In the genomic region with DNA sequence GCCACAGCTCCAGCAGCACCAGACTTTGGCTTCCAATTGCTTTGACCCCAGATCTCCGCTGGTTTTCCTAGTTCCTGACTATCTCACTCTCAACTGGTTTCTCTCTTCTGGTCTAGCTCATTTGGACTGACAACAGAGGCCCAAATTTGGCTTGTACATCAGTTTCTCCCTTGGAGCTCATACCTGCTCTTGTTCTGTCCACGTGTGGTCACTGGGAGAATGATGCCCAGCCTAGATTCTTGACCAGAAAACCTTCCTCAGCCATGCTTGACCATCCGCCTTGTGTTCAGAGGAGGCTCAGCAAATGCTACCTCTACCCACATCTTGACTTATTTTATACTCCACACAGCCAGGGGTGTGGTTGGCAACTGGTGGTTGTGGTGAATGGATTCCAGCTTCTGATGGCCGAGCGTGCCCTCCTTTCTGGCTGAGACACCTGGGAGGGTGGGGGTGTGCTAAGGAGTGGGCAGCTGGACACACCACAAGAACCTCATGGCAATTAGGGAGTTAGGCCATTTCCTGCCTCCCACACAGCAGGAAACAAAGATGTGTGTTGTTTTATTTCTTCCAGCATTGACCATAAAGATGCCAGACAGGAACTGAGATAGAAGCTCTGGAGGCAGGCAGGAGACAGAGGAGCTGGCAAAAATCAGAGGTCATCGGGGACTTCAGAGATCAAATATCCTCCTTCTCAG, we compare ENCODE assay signal across 25 cellular contexts.
DNase-seq lines count a peak whose midpoint lies in the region; ATAC-seq, FAIRE-seq and TF ChIP-seq lines count a peak whose summit lies in the region.
"Had no signal": no experiment of that assay in that cellular context is flagged by ENCODE, and none has a peak within 500 bp of the region (broad histone marks: within the 10 kb centered on the region; RNA-seq: fewer than 3 reads in every experiment).

No MANE protein-coding gene starts in this region.

- intact Hi-C loops in body of pancreas (cut with DNase I) = no loop called here

- TF ChIP-seq CTCF in HFF-Myc (IDR thresholded peaks at IDR 0.05; ENCODE audit: low read depth, low read length, missing control alignments) (no peak), GM20000 (IDR thresholded peaks at IDR 0.05; ENCODE audit: extremely low read depth, missing control alignments) (no peak), body of pancreas (IDR thresholded peaks at IDR 0.05) (no peak)

- no peaks in the 10 kb centered on the region for H3K27me3 ChIP-seq in body of pancreas
- H3K27me3 ChIP-seq: left lung, neural progenitor cell, tibial artery had no signal

- H3K9me3 ChIP-seq in body of pancreas = no peaks in the 10 kb centered on the region
- H3K9me3 ChIP-seq: left lung, prostate gland, tibial artery had no signal

- WGBS in body of pancreas, 2 donors = 80 to 86% methylated on average over 6 of the region's 6 CpGs

- H3K36me3 ChIP-seq in body of pancreas (replicated peaks in 1 of 2; ENCODE audit: insufficient read depth in 1 of 2, low read depth in 2 of 2) = no peaks in the 10 kb centered on the region
- H3K36me3 ChIP-seq: left lung, neural progenitor cell, prostate gland, tibial artery had no signal

- TF ChIP-seq POLR2A in body of pancreas (IDR thresholded peaks at IDR 0.05) = no peak

- DNase-seq in HFF-Myc (ENCODE audit: extremely low read depth, low read depth) = peak; percentile 71
- DNase-seq in SW480 (ENCODE audit: low spot score) = peak; percentile 94
- peak; percentile 79 for DNase-seq in foreskin melanocyte
- peak; percentile 77 for DNase-seq in urothelium cell line (ENCODE audit: low spot score)
- no peak for DNase-seq in GM20000 (ENCODE audit: low spot score)
- no peak for DNase-seq in activated T-cell treated with anti-CD3 and anti-CD28 coated beads, Interleukin-2, amount 50 U/mL, for 1 hour
- DNase-seq in body of pancreas = no peak
- DNase-seq: activated CD4-positive, CD25-positive, alpha-beta regulatory T cell; activated CD8-positive, alpha-beta T cell treated with anti-CD3 and anti-CD28 coated beads for 36 hours; activated naive CD4-positive, alpha-beta T cell treated with Interleukin-2 at 50 U/mL for 16 hours; activated T-cell treated with anti-CD3 and anti-CD28 coated beads, Interleukin-2, amount 50 U/mL, for 24 hours; AML-193; COR-L47; left lung; NCI-H1105 treated with DMSO at 0.1 percent for 48 hours; NCI-H2081 treated with DMSO at 0.1 percent for 48 hours; NCI-H510A; RPMI8226; stimulated activated CD4-positive, alpha-beta T cell treated with anti-CD3 and anti-CD28 coated beads, Interleukin-4, amount 100 ng/mL, for 1 hour; T1000; tibial artery had no signal

- no peaks in the 10 kb centered on the region for H3K4me1 ChIP-seq in body of pancreas
- H3K4me1 ChIP-seq: neural progenitor cell, prostate gland, tibial artery had no signal

- ATAC-seq in body of pancreas = no peak
- ATAC-seq: activated CD8-positive, alpha-beta T cell treated with anti-CD3 and anti-CD28 coated beads for 36 hours; esophagus mucosa; left lung had no signal

- FAIRE-seq in urothelium cell line (lab: Jason Lieb, UNC) = peak; percentile 85

- no peak overlapping the region for H3K4me3 ChIP-seq in HFF-Myc (replicated peaks; ENCODE audit: low read depth, low read length)
- H3K4me3 ChIP-seq in body of pancreas = no peak overlapping the region
- H3K4me3 ChIP-seq: left lung, neural progenitor cell, prostate gland, smooth muscle cell, tibial artery had no signal

- no peak overlapping the region for H3K27ac ChIP-seq in body of pancreas
- H3K27ac ChIP-seq: left lung, neural progenitor cell, prostate gland, tibial artery had no signal

Comparison
In these comparisons a context has a peak if more than half of its experiments do, and no peak if none do; other contexts are left out.
1. DNase-seq: peak in HFF-Myc (single experiment), SW480 (single experiment), foreskin melanocyte (single experiment) and urothelium cell line (single experiment); none in GM20000 (single experiment), activated T-cell treated with anti-CD3 and anti-CD28 coated beads, Interleukin-2, amount 50 U/mL, for 1 hour (single experiment) and body of pancreas (0 of 4).